Comparison of ENCODE assay signal across 17 cellular contexts in genomic region chr19:15110418-15110815, GRCh38. TPM values are rescaled to one million over a fixed set of nuclear protein-coding genes. Genes with fewer than 3 reads are reported as not detected.
DNase-seq lines count a peak whose midpoint lies in the region; ATAC-seq, FAIRE-seq and TF ChIP-seq lines count a peak whose summit lies in the region.
"Had no signal": no experiment of that assay in that cellular context is flagged by ENCODE, and none has a peak within 500 bp of the region (broad histone marks: within the 10 kb centered on the region; RNA-seq: fewer than 3 reads in every experiment).

No MANE protein-coding gene starts in this region.

- peaks cover 21% of the 10 kb centered on the region for H3F3A ChIP-seq in smooth muscle cell (ENCODE audit: low read depth)

- no peak for TF ChIP-seq RAD21 in HepG2 (CRISPR knock-in tag; IDR thresholded peaks at IDR 0.05)

- H3K79me2 ChIP-seq in HepG2 (ENCODE audit: insufficient read depth, low read length) (peaks cover 7% of the 10 kb centered on the region), smooth muscle cell (ENCODE audit: low read depth) (peaks cover 25% of the 10 kb centered on the region)

- peaks cover 10% of the 10 kb centered on the region for H3K27me3 Mint-ChIP-seq in endothelial cell (ENCODE audit: unreplicated experiment)

- TF ChIP-seq CTCF in HepG2 (CRISPR knock-in tag; IDR thresholded peaks at IDR 0.05) (no peak), right lobe of liver (IDR thresholded peaks at IDR 0.05) (no peak), endothelial cell (IDR thresholded peaks at IDR 0.05; ENCODE audit: unreplicated experiment) (no peak), smooth muscle cell (IDR thresholded peaks at IDR 0.05; ENCODE audit: borderline replicate concordance, insufficient read depth, poor library complexity, severe bottlenecking) (no peak)

- ATAC-seq in HepG2 (no peak), right lobe of liver (no peak)
- ATAC-seq: HCT116 had no signal

- no peak overlapping the region for H3K9ac ChIP-seq in HepG2 (ENCODE audit: insufficient read depth, low read depth, low read length)
- no peak overlapping the region for H3K9ac ChIP-seq in smooth muscle cell (ENCODE audit: low read depth)
- H3K9ac ChIP-seq: BLaER1 had no signal

- H4K20me1 ChIP-seq in HepG2 (ENCODE audit: insufficient read depth, low read length) (no peaks in the 10 kb centered on the region), smooth muscle cell (ENCODE audit: low read depth) (peaks cover 12% of the 10 kb centered on the region)
- H4K20me1 ChIP-seq: BLaER1 had no signal

- WGBS in HepG2 (ENCODE audit: low lambda C conversion rate), result no CpG with 5 or more reads among the region's 17 CpGs
- no CpG with 5 or more reads among the region's 17 CpGs for WGBS in right lobe of liver (ENCODE audit: insufficient coverage, low coverage, low lambda C conversion rate, missing lambda C conversion rate)
- 100% methylated on average over 11 of the region's 17 CpGs for WGBS in smooth muscle cell (ENCODE audit: low lambda C conversion rate)

- intact Hi-C loops in HepG2 (cut with micrococcal nuclease; ENCODE audit: unreplicated experiment) (no loop called here), right lobe of liver (cut with DNase I) (no loop called here)

- CTCF ChIA-PET in HepG2 (lab: Yijun Ruan, JAX; ENCODE audit: low intra/inter-chr PET ratio, low total read pairs), result no interaction called here

- no peaks in the 10 kb centered on the region for H3K27me3 ChIP-seq in HepG2 (ENCODE audit: control insufficient read depth in 1 of 2, insufficient read depth in 2 of 2, low read length in 2 of 2)
- no peaks in the 10 kb centered on the region for H3K27me3 ChIP-seq in right lobe of liver
- no peaks in the 10 kb centered on the region for H3K27me3 ChIP-seq in smooth muscle cell (ENCODE audit: low read depth)
- H3K27me3 ChIP-seq: BLaER1 had no signal

- peaks cover 32% of the 10 kb centered on the region for H3K36me3 Mint-ChIP-seq in endothelial cell (ENCODE audit: low read depth, unreplicated experiment)

- peaks cover 15 to 35% of the 10 kb centered on the region in 2 experiments for H3K36me3 ChIP-seq in HepG2 (replicated peaks in 1 of 2; ENCODE audit: control insufficient read depth in 1 of 2, insufficient read depth in 2 of 2, low read length in 2 of 2)
- H3K36me3 ChIP-seq in right lobe of liver, result peaks cover 0 to 2% (median 0%) of the 10 kb centered on the region in 4 donors
- H3K36me3 ChIP-seq in smooth muscle cell (ENCODE audit: low read depth), result no peaks in the 10 kb centered on the region

- H3K4me3 ChIP-seq in HepG2 (replicated peaks in 1 of 3; ENCODE audit: insufficient read depth in 1 of 3, low read depth in 2 of 3, low read length in 3 of 3) (no peak overlapping the region), right lobe of liver (no peak overlapping the region), smooth muscle cell (no peak overlapping the region)
- H3K4me3 ChIP-seq: BLaER1 had no signal

- H2AFZ ChIP-seq in HepG2 (ENCODE audit: low read length) (no peak overlapping the region), smooth muscle cell (ENCODE audit: low read depth) (no peak overlapping the region)

- peak; percentile 0 for DNase-seq in NCI-H1092 treated with DMSO at 0.1 percent for 48 hours (lab: John Stamatoyannopoulos, UW)
- no peak for DNase-seq in NCI-H1092 (lab: John Stamatoyannopoulos, UW)
- no peak for DNase-seq in HepG2 (ENCODE audit: low spot score)
- DNase-seq in right lobe of liver, result no peak
- no peak for DNase-seq in endothelial cell (ENCODE audit: low spot score)
- no peak for DNase-seq in smooth muscle cell (lab: John Stamatoyannopoulos, UW; ENCODE audit: unreplicated experiment)
- DNase-seq in activated CD4-positive, alpha-beta T cell treated with anti-CD3 and anti-CD28 coated beads, Interleukin-2, amount 50 U/mL, for 48 hours, result no peak
- no peak for DNase-seq in NCI-H1105 treated with DMSO at 0.1 percent for 48 hours (lab: John Stamatoyannopoulos, UW)
- DNase-seq: 8988T; AML-193; Caco-2; CD8-positive, alpha-beta memory T cell had no signal

- BruUV-seq in HepG2 (replicated peaks; lab: Mats Ljungman, UMichigan), result no TSS peak

- TF ChIP-seq POLR2A in HepG2 (IDR thresholded peaks at IDR 0.05; ENCODE audit: insufficient read depth in 1 of 2, low read depth in 2 of 2, low read length in 2 of 2) (no peak), right lobe of liver (IDR thresholded peaks at IDR 0.05) (no peak)

- peaks cover 18% of the 10 kb centered on the region for H3K4me1 ChIP-seq in HepG2 (ENCODE audit: insufficient read depth, low read length)
- H3K4me1 ChIP-seq in right lobe of liver, result no peaks in the 10 kb centered on the region
- H3K4me1 ChIP-seq in smooth muscle cell (ENCODE audit: low read depth), result peaks cover 11% of the 10 kb centered on the region

- FAIRE-seq in HepG2 (lab: Jason Lieb, UNC), result no peak

- no peak overlapping the region for H3K27ac ChIP-seq in HepG2 (ENCODE audit: extremely low read length, insufficient read depth, low read length)
- H3K27ac ChIP-seq in right lobe of liver, result no peak overlapping the region
- H3K27ac ChIP-seq in smooth muscle cell (ENCODE audit: low read depth), result peak overlapping the region; percentile 15
- H3K27ac ChIP-seq: BLaER1, HL-60 had no signal

- H3K9me3 Mint-ChIP-seq in endothelial cell (ENCODE audit: unreplicated experiment), result no peaks in the 10 kb centered on the region
- H3K9me3 Mint-ChIP-seq: CD8-positive, alpha-beta memory T cell had no signal

- peak overlapping the region; percentile 37 for H3K4me3 Mint-ChIP-seq in endothelial cell (ENCODE audit: unreplicated experiment)
- H3K4me3 Mint-ChIP-seq: CD8-positive, alpha-beta memory T cell had no signal

- POLR2A ChIA-PET in HepG2 (lab: Yijun Ruan, JAX), result no interaction called here

- TF ChIP-seq EP300 in HepG2 (IDR thresholded peaks at IDR 0.05; ENCODE audit: low read depth in 2 of 2, low read length in 2 of 2) (no peak), HepG2 (CRISPR knock-in tag; IDR thresholded peaks at IDR 0.05; ENCODE audit: borderline replicate concordance) (no peak)

- in situ Hi-C loops in HepG2 (cut with HindIII; ENCODE audit: extremely low pct_ligation_motif_present, low pct_unique_long_range_greater_than_20kb), result no loop called here

- no peak overlapping the region for H3K27ac Mint-ChIP-seq in endothelial cell (ENCODE audit: unreplicated experiment)
- H3K27ac Mint-ChIP-seq: CD8-positive, alpha-beta memory T cell had no signal

- peaks cover 20% of the 10 kb centered on the region for H3K4me1 Mint-ChIP-seq in endothelial cell (ENCODE audit: unreplicated experiment)

- no peak overlapping the region for H3K4me2 ChIP-seq in HepG2 (ENCODE audit: low read depth, low read length)
- H3K4me2 ChIP-seq in smooth muscle cell, result no peak overlapping the region
- H3K4me2 ChIP-seq: BLaER1 had no signal

- H3K9me3 ChIP-seq in HepG2 (ENCODE audit: low read length) (no peaks in the 10 kb centered on the region), right lobe of liver (no peaks in the 10 kb centered on the region), smooth muscle cell (replicated peaks; ENCODE audit: low read depth) (no peaks in the 10 kb centered on the region)
- H3K9me3 ChIP-seq: BLaER1, Caco-2 had no signal

RNA-seq across cellular contexts. Expression of gene SYDE1, which starts 3.2 kb away (rescaled TPM):
- total RNA-seq in HepG2 (2016; rRNA removed; fragmentation: Illumina TruSeq; extraction: Trizol), result 3.8 and 4.3 TPM in 2 replicates
- 1.7 and 2.6 TPM in 2 replicates for total RNA-seq in HepG2 (2016; cell fraction: cytosol; rRNA removed; fragmentation: Illumina TruSeq; extraction: Trizol; ENCODE audit: low read depth)
- total RNA-seq in HepG2 (2016; cell fraction: insoluble cytoplasmic fraction; rRNA removed; fragmentation: Illumina TruSeq; extraction: Trizol), result 2.9 and 3.9 TPM in 2 replicates
- 4.0 and 4.4 TPM in 2 replicates for total RNA-seq in HepG2 (2016; cell fraction: membrane; rRNA removed; fragmentation: Illumina TruSeq; extraction: Trizol)
- 3.8 and 5.2 TPM in 2 replicates for total RNA-seq in HepG2 (2016; cell fraction: nucleus; rRNA removed; fragmentation: Illumina TruSeq; extraction: Trizol)
- 13.6 and 15.4 TPM in 2 replicates for polyA plus RNA-seq in HepG2 (2011; rRNA removed)
- 10.6 and 19.0 TPM in 2 replicates for polyA plus RNA-seq in HepG2 (2011; cell fraction: cytosol; rRNA removed)
- polyA plus RNA-seq in HepG2 (2011; cell fraction: nucleus; rRNA removed), result 31.3 and 42.4 TPM in 2 replicates
- polyA plus RNA-seq in HepG2 (2012), result 5.5 and 6.3 TPM in 2 replicates
- polyA plus RNA-seq in HepG2 (2016; cell fraction: cytosol; fragmentation: Illumina TruSeq; extraction: Trizol; ENCODE audit: low read depth), result 1.5 TPM in 2 replicates
- polyA plus RNA-seq in HepG2 (2016; cell fraction: insoluble cytoplasmic fraction; fragmentation: Illumina TruSeq; extraction: Trizol; ENCODE audit: low read depth), result 4.9 and 5.6 TPM in 2 replicates
- polyA plus RNA-seq in HepG2 (2016; cell fraction: membrane; fragmentation: Illumina TruSeq; extraction: Trizol; ENCODE audit: low read depth), result 3.5 and 4.0 TPM in 2 replicates
- polyA plus RNA-seq in HepG2 (2016; cell fraction: nucleus; fragmentation: Illumina TruSeq; extraction: Trizol; ENCODE audit: insufficient read depth, low read depth), result 6.7 and 7.0 TPM in 2 replicates
- polyA minus RNA-seq in HepG2 (2011; rRNA and poly(A)+ RNA removed; ENCODE audit: low replicate concordance), result 37.7 and 42.8 TPM in 2 replicates
- 10.4 and 16.1 TPM in 2 replicates for polyA minus RNA-seq in HepG2 (2011; cell fraction: cytosol; rRNA and poly(A)+ RNA removed)
- 4.8 and 9.0 TPM in 2 replicates for polyA minus RNA-seq in HepG2 (2011; cell fraction: nucleus; rRNA and poly(A)+ RNA removed)
- 1 to 10 TPM; 2.7 to 7.4 (median 4.6) TPM for total RNA-seq in right lobe of liver
- total RNA-seq in endothelial cell (ENCODE audit: unreplicated experiment), result 43.5 TPM
- 27.6 and 39.3 TPM in 2 replicates for total RNA-seq in smooth muscle cell
- polyA plus RNA-seq in smooth muscle cell, result 42.2 and 51.6 TPM in 2 replicates

RNA-seq across cellular contexts. Expression of gene OR1I1, which starts 28.4 kb away (rescaled TPM):
- total RNA-seq in HepG2 (2016; rRNA removed; fragmentation: Illumina TruSeq; extraction: Trizol), result not detected in 2 replicates
- total RNA-seq in HepG2 (2016; cell fraction: cytosol; rRNA removed; fragmentation: Illumina TruSeq; extraction: Trizol; ENCODE audit: low read depth), result not detected in 2 replicates
- not detected in 2 replicates for total RNA-seq in HepG2 (2016; cell fraction: insoluble cytoplasmic fraction; rRNA removed; fragmentation: Illumina TruSeq; extraction: Trizol)
- not detected in 2 replicates for total RNA-seq in HepG2 (2016; cell fraction: membrane; rRNA removed; fragmentation: Illumina TruSeq; extraction: Trizol)
- total RNA-seq in HepG2 (2016; cell fraction: nucleus; rRNA removed; fragmentation: Illumina TruSeq; extraction: Trizol), result not detected in 2 replicates
- not detected in 2 replicates for polyA plus RNA-seq in HepG2 (2011; rRNA removed)
- polyA plus RNA-seq in HepG2 (2011; cell fraction: cytosol; rRNA removed), result not detected in 2 replicates
- not detected in 2 replicates for polyA plus RNA-seq in HepG2 (2011; cell fraction: nucleus; rRNA removed)
- polyA plus RNA-seq in HepG2 (2012), result not detected in 2 replicates
- not detected in 2 replicates for polyA plus RNA-seq in HepG2 (2016; cell fraction: cytosol; fragmentation: Illumina TruSeq; extraction: Trizol; ENCODE audit: low read depth)
- polyA plus RNA-seq in HepG2 (2016; cell fraction: insoluble cytoplasmic fraction; fragmentation: Illumina TruSeq; extraction: Trizol; ENCODE audit: low read depth), result not detected in 2 replicates
- not detected in 2 replicates for polyA plus RNA-seq in HepG2 (2016; cell fraction: membrane; fragmentation: Illumina TruSeq; extraction: Trizol; ENCODE audit: low read depth)
- not detected in 2 replicates for polyA plus RNA-seq in HepG2 (2016; cell fraction: nucleus; fragmentation: Illumina TruSeq; extraction: Trizol; ENCODE audit: insufficient read depth, low read depth)
- polyA minus RNA-seq in HepG2 (2011; rRNA and poly(A)+ RNA removed; ENCODE audit: low replicate concordance), result not detected in 2 replicates
- polyA minus RNA-seq in HepG2 (2011; cell fraction: cytosol; rRNA and poly(A)+ RNA removed), result not detected in 2 replicates
- polyA minus RNA-seq in HepG2 (2011; cell fraction: nucleus; rRNA and poly(A)+ RNA removed), result not detected in 2 replicates
- not detected for total RNA-seq in right lobe of liver
- total RNA-seq in endothelial cell (ENCODE audit: unreplicated experiment), result not detected
- total RNA-seq in smooth muscle cell, result not detected in 2 replicates
- not detected in 2 replicates for polyA plus RNA-seq in smooth muscle cell
- total RNA-seq: Caco-2; CD8-positive, alpha-beta memory T cell; Daoy; H4 had no signal
- polyA plus RNA-seq: CD8-positive, alpha-beta memory T cell had no signal
